ENCODE assay signal across 24 cellular contexts in the genomic region with DNA sequence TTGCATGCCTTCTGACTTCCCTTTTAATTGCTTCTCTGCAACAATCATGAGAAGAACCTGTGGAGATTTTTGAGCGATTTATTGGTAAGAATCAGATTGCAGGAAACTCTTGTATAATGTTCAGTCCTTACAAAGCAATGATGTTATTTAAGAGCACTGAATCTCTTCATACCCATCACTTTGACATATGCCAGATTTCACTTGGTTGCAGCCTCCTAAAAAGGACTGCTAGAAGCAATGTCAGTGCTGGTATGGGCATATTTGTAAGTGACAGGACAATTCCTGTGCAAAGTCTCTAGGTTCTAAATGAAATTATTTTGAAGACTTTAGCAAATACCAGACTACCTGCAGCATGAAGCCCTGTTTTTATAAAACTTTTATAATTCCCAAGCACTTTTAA.
"Had no signal": no experiment of that assay in that cellular context is flagged by ENCODE, and none has a peak within 500 bp of the region (broad histone marks: within the 10 kb centered on the region; RNA-seq: fewer than 3 reads in every experiment).

No MANE protein-coding gene starts in this region.

- H3K9me3 ChIP-seq: colonic mucosa, esophagus muscularis mucosa, esophagus squamous epithelium, gastrocnemius medialis, gastroesophageal sphincter, heart right ventricle had no signal

- H3K9me3 Mint-ChIP-seq: endodermal cell had no signal

- H3K4me1 Mint-ChIP-seq: endodermal cell had no signal

- H3K27ac Mint-ChIP-seq: dendritic cell treated with granulocyte-macrophage colony-stimulating factor and Interleukin-4, amounts not matched to agents 40 ng/mL and 50 ng/mL, for 4 days; effector memory CD8-positive, alpha-beta T cell; endodermal cell had no signal

- H3K4me1 ChIP-seq: colonic mucosa, esophagus muscularis mucosa, esophagus squamous epithelium, gastrocnemius medialis, gastroesophageal sphincter, heart left ventricle, heart right ventricle had no signal

- H3K4me3 ChIP-seq: colonic mucosa, coronary artery, dorsolateral prefrontal cortex, esophagus muscularis mucosa, esophagus squamous epithelium, gastrocnemius medialis, gastroesophageal sphincter, heart left ventricle, heart right ventricle had no signal

- H3K36me3 ChIP-seq: colonic mucosa, esophagus muscularis mucosa, esophagus squamous epithelium, gastrocnemius medialis, gastroesophageal sphincter, heart left ventricle, heart right ventricle had no signal

- H3K27me3 ChIP-seq: colonic mucosa, dorsolateral prefrontal cortex, esophagus muscularis mucosa, esophagus squamous epithelium, foreskin keratinocyte, gastrocnemius medialis, gastroesophageal sphincter, heart left ventricle, heart right ventricle had no signal

- H3K4me3 Mint-ChIP-seq: dendritic cell treated with granulocyte-macrophage colony-stimulating factor and Interleukin-4, amounts not matched to agents 40 ng/mL and 50 ng/mL, for 4 days; effector memory CD8-positive, alpha-beta T cell; endodermal cell had no signal

- H3K27me3 Mint-ChIP-seq: dendritic cell treated with granulocyte-macrophage colony-stimulating factor and Interleukin-4, amounts not matched to agents 40 ng/mL and 50 ng/mL, for 4 days; effector memory CD8-positive, alpha-beta T cell had no signal

- H3K27ac ChIP-seq: colonic mucosa, coronary artery, dorsolateral prefrontal cortex, epithelial cell of prostate, esophagus muscularis mucosa, esophagus squamous epithelium, foreskin keratinocyte, gastrocnemius medialis, gastroesophageal sphincter, heart left ventricle, heart right ventricle had no signal

- ATAC-seq: effector memory CD8-positive, alpha-beta T cell; esophagus mucosa; foreskin keratinocyte; gastrocnemius medialis; gastroesophageal sphincter; heart left ventricle; heart right ventricle had no signal

- DNase-seq: colonic mucosa; cortex of kidney; dermis blood vessel endothelial cell; dorsolateral prefrontal cortex; effector CD4-positive, alpha-beta T cell; effector CD8-positive, alpha-beta T cell; effector memory CD4-positive, alpha-beta T cell; effector memory CD8-positive, alpha-beta T cell; endodermal cell; erythroblast; esophagus squamous epithelium; foreskin fibroblast; foreskin keratinocyte; gastrocnemius medialis; glutamatergic neuron; head of caudate nucleus; heart left ventricle; heart right ventricle had no signal
